7 cellular contexts compared by ENCODE assay signal in the genomic region with DNA sequence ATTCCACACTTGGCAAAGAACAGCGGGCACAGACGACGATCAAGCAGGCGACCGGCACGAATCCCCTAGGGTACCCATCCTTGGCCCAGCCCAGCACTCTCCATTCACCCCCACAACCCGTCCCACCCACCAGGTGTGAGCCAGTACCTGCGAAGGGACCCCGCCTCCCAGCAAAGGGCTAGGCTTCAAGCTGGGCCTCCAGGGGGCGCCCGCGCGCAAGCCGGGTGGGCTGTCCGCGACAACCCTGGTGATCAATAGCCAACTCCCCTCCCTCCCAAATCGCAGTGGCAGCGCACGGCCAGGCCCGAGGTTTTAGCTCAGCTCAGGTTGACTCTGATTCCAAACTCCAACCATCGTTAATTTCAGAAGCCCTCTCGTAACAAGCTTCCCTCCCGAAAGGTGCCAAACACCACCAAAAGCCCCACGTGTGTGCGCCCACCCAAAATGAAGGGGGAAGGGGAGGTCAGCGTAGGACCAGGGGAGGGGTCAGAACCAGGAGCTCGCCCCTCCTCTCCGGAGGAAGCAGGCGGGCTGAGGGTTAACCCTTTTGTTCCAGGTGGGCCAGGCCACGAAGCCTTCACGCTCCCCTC. TPM values are rescaled to one million over a fixed set of nuclear protein-coding genes. Genes with fewer than 3 reads are reported as not detected.
DNase-seq lines count a peak whose midpoint lies in the region; ATAC-seq lines count a peak whose summit lies in the region.

No MANE protein-coding gene starts in this region.

- 0% methylated on average over 31 of the region's 31 CpGs for WGBS in ectodermal cell, 2 experiments

- ATAC-seq in GM18909 (IDR thresholded peaks at IDR 0.05; ENCODE audit: poor library complexity, unreplicated experiment), result peak; percentile 57
- ATAC-seq in HG02623 (IDR thresholded peaks at IDR 0.05; ENCODE audit: unreplicated experiment), result no peak

- peaks cover 19% of the 10 kb centered on the region for H3K4me1 ChIP-seq in ectodermal cell (ENCODE audit: control insufficient read depth, insufficient read depth, low read length)

- DNase-seq in NCI-H2227 (lab: John Stamatoyannopoulos, UW; ENCODE audit: unreplicated experiment) (peak; percentile 70), midbrain (lab: John Stamatoyannopoulos, UW) (peak; percentile 18)
- DNase-seq in activated CD4-positive, alpha-beta T cell treated with anti-CD3 and anti-CD28 coated beads, Interleukin-2, amount 50 U/mL, for 48 hours, result peak; percentile 73 to 80
- DNase-seq in stimulated activated CD8-positive, alpha-beta memory T cell treated with anti-CD3 and anti-CD28 coated beads, Interleukin-4, amount 100 ng/mL, for 24 hours (ENCODE audit: low read depth), result peak; percentile 53

- H3K36me3 ChIP-seq in ectodermal cell (ENCODE audit: control insufficient read depth, insufficient read depth, low read length), result no peaks in the 10 kb centered on the region

- peak overlapping the region; percentile 80 for H3K27ac ChIP-seq in ectodermal cell (ENCODE audit: insufficient read depth, low read depth, low read length, poor library complexity, severe bottlenecking)

- peak overlapping the region; percentile 87 for H3K4me3 ChIP-seq in ectodermal cell (ENCODE audit: insufficient read depth, low read depth, low read length)

- H3K9me3 ChIP-seq in ectodermal cell (ENCODE audit: control insufficient read depth, low read length), result no peaks in the 10 kb centered on the region

- no peaks in the 10 kb centered on the region for H3K27me3 ChIP-seq in ectodermal cell (ENCODE audit: control insufficient read depth, insufficient read depth, low read length, poor library complexity, severe bottlenecking)

RNA-seq across cellular contexts. Expression of a gene that starts 2.1 kb away (rescaled TPM):
- 187 TPM for polyA plus RNA-seq in ectodermal cell (2013, experiment 1 of 4)
- polyA plus RNA-seq in ectodermal cell (2013, experiment 2 of 4), result 226 TPM
- 140 TPM for polyA plus RNA-seq in ectodermal cell (2013, experiment 3 of 4)
- 140 TPM for polyA plus RNA-seq in ectodermal cell (2013, experiment 4 of 4)

RNA-seq across cellular contexts. Expression of a gene that starts 32.0 kb away (rescaled TPM):
- 11.6 TPM for polyA plus RNA-seq in ectodermal cell (2013, experiment 1 of 4)
- 18.0 TPM for polyA plus RNA-seq in ectodermal cell (2013, experiment 2 of 4)
- 9.7 TPM for polyA plus RNA-seq in ectodermal cell (2013, experiment 3 of 4)
- 11.3 TPM for polyA plus RNA-seq in ectodermal cell (2013, experiment 4 of 4)

Comparison
In these comparisons a context has a peak if more than half of its experiments do, and no peak if none do; other contexts are left out.
1. DNase-seq: peak in every context shown above with its lines; median percentile 76 in activated CD4-positive, alpha-beta T cell treated with anti-CD3 and anti-CD28 coated beads, Interleukin-2, amount 50 U/mL, for 48 hours; 70 in NCI-H2227; 53 in stimulated activated CD8-positive, alpha-beta memory T cell treated with anti-CD3 and anti-CD28 coated beads, Interleukin-4, amount 100 ng/mL, for 24 hours; 18 in midbrain.